16 cellular contexts compared by ENCODE assay signal in genomic region chr13:110346661-110347067, GRCh38. TPM values are rescaled to one million over a fixed set of nuclear protein-coding genes. Genes with fewer than 3 reads are reported as not detected.
A peak's percentile ranks its signal among the peaks of the same experiment; 100 is the strongest.
DNase-seq lines count a peak whose midpoint lies in the region; ATAC-seq and TF ChIP-seq lines count a peak whose summit lies in the region.
"Had no signal": no experiment of that assay in that cellular context is flagged by ENCODE, and none has a peak within 500 bp of the region (broad histone marks: within the 10 kb centered on the region; RNA-seq: fewer than 3 reads in every experiment).

No MANE protein-coding gene starts in this region.

- no peaks in the 10 kb centered on the region for H3K9me3 Mint-ChIP-seq in MCF 10A (ENCODE audit: unreplicated experiment)
- H3K9me3 Mint-ChIP-seq in CD4-positive, alpha-beta T cell = no peaks in the 10 kb centered on the region
- H3K9me3 Mint-ChIP-seq: activated B cell treated with CpG ODN at 0.5 μM for 24 hours; central memory CD8-positive, alpha-beta T cell had no signal

- no peak overlapping the region for H3K4me3 Mint-ChIP-seq in MCF 10A (ENCODE audit: unreplicated experiment)
- H3K4me3 Mint-ChIP-seq in CD4-positive, alpha-beta T cell = no peak overlapping the region
- H3K4me3 Mint-ChIP-seq: activated B cell treated with CpG ODN at 0.5 μM for 24 hours; CD4-positive, CD25-positive, alpha-beta regulatory T cell; central memory CD8-positive, alpha-beta T cell had no signal

- no peak overlapping the region for H3K4me3 ChIP-seq in trophoblast cell (ENCODE audit: low read depth, low read length)
- H3K4me3 ChIP-seq: GM12878 had no signal

- no peak for TF ChIP-seq CTCF in MCF 10A (IDR thresholded peaks at IDR 0.05; ENCODE audit: unreplicated experiment)
- no peak for TF ChIP-seq CTCF in CD4-positive, alpha-beta T cell (IDR thresholded peaks at IDR 0.05)

- no peaks in the 10 kb centered on the region for H3K27me3 ChIP-seq in trophoblast cell (ENCODE audit: insufficient read depth, low read length)
- H3K27me3 ChIP-seq in CD4-positive, alpha-beta T cell (ENCODE audit: control insufficient read depth, insufficient read depth, low read length) = no peaks in the 10 kb centered on the region

- no CpG with 5 or more reads among the region's 17 CpGs for WGBS in trophoblast cell (ENCODE audit: extremely low coverage, insufficient coverage, insufficient read length)

- H3K79me1 ChIP-seq in trophoblast cell (ENCODE audit: low read length) = peaks cover 37% of the 10 kb centered on the region

- H3K14ac ChIP-seq in trophoblast cell (ENCODE audit: low read length) = peak overlapping the region; percentile 73

- peaks cover 55% of the 10 kb centered on the region for H3K4me1 Mint-ChIP-seq in MCF 10A (ENCODE audit: insufficient read depth, unreplicated experiment)
- peaks cover 3% of the 10 kb centered on the region for H3K4me1 Mint-ChIP-seq in CD4-positive, alpha-beta T cell (ENCODE audit: low read depth)
- H3K4me1 Mint-ChIP-seq: central memory CD8-positive, alpha-beta T cell had no signal

- peak overlapping the region; percentile 51 for H4K8ac ChIP-seq in trophoblast cell (ENCODE audit: low read depth, low read length)

- no peak for ATAC-seq in GM18519 (IDR thresholded peaks at IDR 0.05; ENCODE audit: low FRiP score, unreplicated experiment)
- ATAC-seq in HG03439 (IDR thresholded peaks at IDR 0.05; ENCODE audit: unreplicated experiment) = no peak
- ATAC-seq in CD4-positive, alpha-beta T cell (ENCODE audit: poor library complexity) = no peak
- ATAC-seq: GM12878 had no signal

- no peak overlapping the region for H4K12ac ChIP-seq in trophoblast cell (ENCODE audit: low read depth, low read length)

- no peak overlapping the region for H3K4me2 ChIP-seq in trophoblast cell (ENCODE audit: low read length)

- peak overlapping the region; percentile 43 for H2AFZ ChIP-seq in trophoblast cell (ENCODE audit: insufficient read depth, low read length, poor library complexity)

- H2BK5ac ChIP-seq in trophoblast cell (ENCODE audit: low read depth, low read length, poor library complexity) = peak overlapping the region; percentile 80

- H3K9ac ChIP-seq in trophoblast cell (ENCODE audit: low read length) = no peak overlapping the region

- POLR2A ChIA-PET in MCF 10A (lab: Yijun Ruan, JAX) = interaction anchor here (0.7 to 2.7 kb wide), 5 partner anchors 27 to 135 kb away, joined by 3 to 22 read pairs (median 4); partner anchors contain the start of genes COL4A1 and COL4A2
- POLR2A ChIA-PET in CD4-positive, alpha-beta T cell (lab: Charles Lee) = no interaction called here

- H3K27ac ChIP-seq in trophoblast cell (ENCODE audit: low read depth, low read length) = peak overlapping the region; percentile 88
- H3K27ac ChIP-seq in CD4-positive, alpha-beta T cell (ENCODE audit: low read depth, low read length) = no peak overlapping the region

- H3K18ac ChIP-seq in trophoblast cell (ENCODE audit: low read length) = peak overlapping the region; percentile 86

- no TSS peak for BruUV-seq in MCF 10A (replicated peaks; lab: Mats Ljungman, UMichigan)

- peak overlapping the region; percentile 27 for H2BK120ac ChIP-seq in trophoblast cell (ENCODE audit: insufficient read depth, low read length, poor library complexity)

- intact Hi-C loops in MCF 10A (cut with micrococcal nuclease) = loop anchor here (2.0 kb wide), 1 partner anchor 40 kb away; the partner anchor contains the start of genes COL4A1 and COL4A2
- intact Hi-C loops in CD4-positive, alpha-beta T cell (cut with DNase I, micrococcal nuclease) = no loop called here

- no peaks in the 10 kb centered on the region for H3K27me3 Mint-ChIP-seq in MCF 10A (ENCODE audit: insufficient read depth, unreplicated experiment)
- peaks cover 14% of the 10 kb centered on the region for H3K27me3 Mint-ChIP-seq in CD4-positive, alpha-beta T cell

- CTCF ChIA-PET in MCF 10A (lab: Yijun Ruan, JAX) = interaction anchor here (0.5 to 2.0 kb wide), 2 partner anchors 12 to 65 kb away, joined by 4 to 9 read pairs; no protein-coding TSS in a partner anchor
- CTCF ChIA-PET in CD4-positive, alpha-beta T cell (lab: Charles Lee) = no interaction called here

- H3K4ac ChIP-seq in trophoblast cell (ENCODE audit: low read depth, low read length) = peak overlapping the region; percentile 82

- no peaks in the 10 kb centered on the region for H3K9me3 ChIP-seq in trophoblast cell (ENCODE audit: insufficient read depth, low read depth, low read length)
- H3K9me3 ChIP-seq in CD4-positive, alpha-beta T cell (ENCODE audit: control insufficient read depth, low read length) = no peaks in the 10 kb centered on the region

- H3K23ac ChIP-seq in trophoblast cell (ENCODE audit: low read length) = no peak overlapping the region

- DNase-seq in DMS53 (lab: John Stamatoyannopoulos, UW) (peak; percentile 77), NCI-H187 (lab: John Stamatoyannopoulos, UW) (peak; percentile 14 to 54), MCF 10A (ENCODE audit: unreplicated experiment) (peak; percentile 82), trophoblast cell (peak; percentile 63 to 74), NOMO-1 treated with dmso at 0.1 percent for 144 hours (lab: John Stamatoyannopoulos, UW; ENCODE audit: unreplicated experiment) (no peak)
- no peak for DNase-seq in CD4-positive, alpha-beta T cell
- DNase-seq: activated B cell treated with CpG ODN at 0.5 μM for 24 hours; CD4-positive, CD25-positive, alpha-beta regulatory T cell; MV-4-11; posterior cingulate gyrus; stimulated activated CD4-positive, alpha-beta T cell treated with anti-CD3 and anti-CD28 coated beads, Interleukin-4, amount 100 ng/mL, for 4 hours; substantia nigra had no signal

- H3K36me3 Mint-ChIP-seq in MCF 10A (ENCODE audit: insufficient read depth, unreplicated experiment) = no peaks in the 10 kb centered on the region
- no peaks in the 10 kb centered on the region for H3K36me3 Mint-ChIP-seq in CD4-positive, alpha-beta T cell (ENCODE audit: low read depth)
- H3K36me3 Mint-ChIP-seq: CD4-positive, CD25-positive, alpha-beta regulatory T cell had no signal

- peak overlapping the region; percentile 86 for H2AK5ac ChIP-seq in trophoblast cell (ENCODE audit: low read length)

- H2BK12ac ChIP-seq in trophoblast cell (ENCODE audit: low read length) = peak overlapping the region; percentile 97

- H3K36me3 ChIP-seq in trophoblast cell (ENCODE audit: control insufficient read depth in 1 of 2, insufficient read depth in 2 of 2, low read length in 2 of 2) = peaks cover 10 to 12% of the 10 kb centered on the region in 2 experiments

- peak overlapping the region; percentile 84 for H4K91ac ChIP-seq in trophoblast cell (ENCODE audit: low read depth, low read length)

- peaks cover 6% of the 10 kb centered on the region for H3K79me2 ChIP-seq in trophoblast cell (ENCODE audit: control insufficient read depth, insufficient read depth, low read length, poor library complexity)

- H3K27ac Mint-ChIP-seq in MCF 10A (ENCODE audit: low read depth, unreplicated experiment) = peak overlapping the region; percentile 95
- H3K27ac Mint-ChIP-seq in CD4-positive, alpha-beta T cell = no peak overlapping the region
- H3K27ac Mint-ChIP-seq: activated B cell treated with CpG ODN at 0.5 μM for 24 hours; CD4-positive, CD25-positive, alpha-beta regulatory T cell had no signal

- peaks cover 33 to 44% of the 10 kb centered on the region in 2 experiments for H3K4me1 ChIP-seq in trophoblast cell (ENCODE audit: control insufficient read depth in 1 of 2, insufficient read depth in 2 of 2, low read length in 2 of 2)

RNA-seq across cellular contexts. Expression of gene COL4A2, which starts 39.6 kb away (rescaled TPM):
- 54.6 and 66.0 TPM in 2 replicates for total RNA-seq in MCF 10A (2022)
- polyA plus RNA-seq in trophoblast cell (2013) = 769 and 825 TPM in 2 replicates
- not detected for total RNA-seq in CD4-positive, alpha-beta T cell
- total RNA-seq: activated B cell treated with CpG ODN at 0.5 μM for 24 hours; CD4-positive, CD25-positive, alpha-beta regulatory T cell had no signal
- polyA plus RNA-seq: CD4-positive, CD25-positive, alpha-beta regulatory T cell had no signal

RNA-seq across cellular contexts. Expression of gene COL4A1, which starts 39.7 kb away (rescaled TPM):
- 25.9 and 42.1 TPM in 2 replicates for total RNA-seq in MCF 10A (2022)
- 445 and 497 TPM in 2 replicates for polyA plus RNA-seq in trophoblast cell (2013)
- under 1 TPM; 0.08 to 0.16 TPM for total RNA-seq in CD4-positive, alpha-beta T cell
- total RNA-seq: activated B cell treated with CpG ODN at 0.5 μM for 24 hours; CD4-positive, CD25-positive, alpha-beta regulatory T cell had no signal
- polyA plus RNA-seq: CD4-positive, CD25-positive, alpha-beta regulatory T cell had no signal

Comparison
In these comparisons a context has a peak if more than half of its experiments do, and no peak if none do; other contexts are left out.
1. DNase-seq: peak in DMS53 (single experiment), NCI-H187 (2 of 2), MCF 10A (single experiment) and trophoblast cell (2 of 2); none in NOMO-1 treated with dmso at 0.1 percent for 144 hours (single experiment) and CD4-positive, alpha-beta T cell (0 of 10).
2. RNA of gene COL4A2, which starts 39.6 kb away (total RNA-seq): 54.6 to 66.0 TPM in MCF 10A; not detected in CD4-positive, alpha-beta T cell; every median in the first group is over 10 times any median in the second.
3. RNA of gene COL4A1, which starts 39.7 kb away (total RNA-seq): 25.9 to 42.1 TPM in MCF 10A; 0.08 to 0.16 TPM in CD4-positive, alpha-beta T cell; every median in the first group is over 10 times any median in the second.